In the genomic region with DNA sequence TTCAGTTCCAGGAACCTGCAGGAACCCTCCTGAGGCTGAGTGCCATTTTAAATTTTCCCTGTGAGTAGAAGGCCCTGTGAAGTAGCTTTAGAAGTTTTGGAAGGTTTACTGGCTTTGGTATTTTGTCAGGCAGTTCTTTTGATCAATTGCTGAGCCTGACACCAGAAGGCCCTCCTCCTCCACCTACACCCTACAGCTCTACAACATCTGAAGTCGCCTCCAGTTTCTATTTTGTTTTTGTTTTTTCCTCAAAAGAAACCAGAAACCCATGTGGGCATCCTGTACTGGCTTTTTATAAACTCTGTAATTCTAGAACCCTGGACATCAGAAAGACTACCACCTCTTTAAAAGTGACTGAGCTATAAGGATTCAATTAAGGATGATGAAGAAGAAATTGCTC, we compare ENCODE assay signal across 25 cellular contexts.
"Had no signal": no experiment of that assay in that cellular context is flagged by ENCODE, and none has a peak within 500 bp of the region (broad histone marks: within the 10 kb centered on the region; RNA-seq: fewer than 3 reads in every experiment).

No MANE protein-coding gene starts in this region.

- H3K27me3 Mint-ChIP-seq: activated B cell treated with CpG ODN at 0.5 μM for 24 hours; activated naive CD8-positive, alpha-beta T cell; progenitor cell of endocrine pancreas; stimulated activated naive CD8-positive, alpha-beta T cell treated with anti-CD3 and anti-CD28 coated beads, Interleukin-15, Interleukin-2, amounts not matched to agents 100 ng/mL and 50 ng/mL, for 24 hours had no signal

- H3K36me3 ChIP-seq: gastrocnemius medialis, left ventricle myocardium inferior, right lobe of liver, thoracic aorta, vagina had no signal

- H3K4me1 Mint-ChIP-seq: activated B cell treated with CpG ODN at 0.5 μM for 24 hours, natural killer cell had no signal

- H3K27me3 ChIP-seq: body of pancreas, gastrocnemius medialis, right lobe of liver, vagina had no signal

- H3K27ac Mint-ChIP-seq: activated B cell treated with CpG ODN at 0.5 μM for 24 hours; activated naive CD8-positive, alpha-beta T cell; natural killer cell; progenitor cell of endocrine pancreas; stimulated activated naive CD8-positive, alpha-beta T cell treated with anti-CD3 and anti-CD28 coated beads, Interleukin-15, Interleukin-2, amounts not matched to agents 100 ng/mL and 50 ng/mL, for 24 hours; T-helper 2 cell treated with Interferon-gamma antibody and Interleukin-4, amounts not matched to agents 5 μg/mL and 100 μg/mL, for 36 hours; type B pancreatic cell had no signal

- ATAC-seq: body of pancreas, gastrocnemius medialis, natural killer cell, right lobe of liver had no signal

- H3K4me3 ChIP-seq: body of pancreas, gastrocnemius medialis, left ventricle myocardium inferior, lung, right lobe of liver, thoracic aorta, vagina had no signal

- H3K4me3 Mint-ChIP-seq: activated B cell treated with CpG ODN at 0.5 μM for 24 hours; activated naive CD8-positive, alpha-beta T cell; natural killer cell; stimulated activated naive CD8-positive, alpha-beta T cell treated with anti-CD3 and anti-CD28 coated beads, Interleukin-15, Interleukin-2, amounts not matched to agents 100 ng/mL and 50 ng/mL, for 24 hours; T-helper 2 cell treated with Interferon-gamma antibody and Interleukin-4, amounts not matched to agents 5 μg/mL and 100 μg/mL, for 36 hours; type B pancreatic cell had no signal

- H3K9me3 ChIP-seq: body of pancreas, gastrocnemius medialis, left ventricle myocardium inferior, right lobe of liver, thoracic aorta, vagina had no signal

- H3K27ac ChIP-seq: body of pancreas, epithelial cell of prostate, gastrocnemius medialis, left ventricle myocardium inferior, right lobe of liver, thoracic aorta, vagina had no signal

- H3K36me3 Mint-ChIP-seq: activated naive CD8-positive, alpha-beta T cell; natural killer cell; type B pancreatic cell had no signal

- H3K4me1 ChIP-seq: body of pancreas, gastrocnemius medialis, left ventricle myocardium inferior, right lobe of liver, vagina had no signal

- DNase-seq: activated B cell treated with CpG ODN at 0.5 μM for 24 hours; activated CD4-positive, alpha-beta T cell treated with anti-CD3 and anti-CD28 coated beads, Interleukin-2, amount 50 U/mL, for 1 hour; activated effector memory CD4-positive, alpha-beta T cell treated with Interleukin-2 at 50 U/mL for 16 hours; activated naive CD4-positive, alpha-beta T cell treated with Interleukin-2 at 50 U/mL for 16 hours; aorta; body of pancreas; dermis blood vessel endothelial cell; effector CD4-positive, alpha-beta T cell; gastrocnemius medialis; glutamatergic neuron; left ventricle myocardium inferior; mesendoderm; natural killer cell; right lobe of liver; stimulated activated CD4-positive, alpha-beta T cell treated with anti-CD3 and anti-CD28 coated beads, Interleukin-12 subunit alpha, Interleukin-12 subunit beta, amount 100 ng/mL, for 4 hours; stimulated activated CD4-positive, alpha-beta T cell treated with anti-CD3 and anti-CD28 coated beads, Interleukin-4, amount 100 ng/mL, for 1 hour had no signal

- H3K9me3 Mint-ChIP-seq: stimulated activated naive CD8-positive, alpha-beta T cell treated with anti-CD3 and anti-CD28 coated beads, Interleukin-15, Interleukin-2, amounts not matched to agents 100 ng/mL and 50 ng/mL, for 24 hours; type B pancreatic cell had no signal
